ENCODE assay signal across 12 cellular contexts in genomic region chr2:29013046-29013780, GRCh38. TPM values are rescaled to one million over a fixed set of nuclear protein-coding genes. Genes with fewer than 3 reads are reported as not detected.
A peak's percentile ranks its signal among the peaks of the same experiment; 100 is the strongest.
DNase-seq lines count a peak whose midpoint lies in the region; ATAC-seq and TF ChIP-seq lines count a peak whose summit lies in the region.
"Had no signal": no experiment of that assay in that cellular context is flagged by ENCODE, and none has a peak within 500 bp of the region (broad histone marks: within the 10 kb centered on the region; RNA-seq: fewer than 3 reads in every experiment).

No MANE protein-coding gene starts in this region.

- H3K9me3 ChIP-seq in RWPE2 (ENCODE audit: severe bottlenecking) = no peaks in the 10 kb centered on the region
- H3K9me3 ChIP-seq: thoracic aorta had no signal

- peaks cover 79% of the 10 kb centered on the region for H3K4me1 Mint-ChIP-seq in activated T-cell treated with anti-CD3 and anti-CD28 coated beads, Interleukin-2, amount 50 U/mL, for 72 hours (ENCODE audit: low read depth)

- no peak for ATAC-seq in activated T-cell treated with anti-CD3 and anti-CD28 coated beads, Interleukin-2, amount 50 U/mL, for 72 hours (replicated peaks in 1 of 2)
- ATAC-seq in RWPE2 (ENCODE audit: low read depth) = peak; percentile 26; the same call in 1 of the 3 replicates
- no peak for ATAC-seq in GM21367 (IDR thresholded peaks at IDR 0.05; ENCODE audit: unreplicated experiment)
- ATAC-seq in GM21737 (IDR thresholded peaks at IDR 0.05; ENCODE audit: unreplicated experiment) = no peak

- H3K4me3 ChIP-seq in RWPE2 (ENCODE audit: severe bottlenecking) = no peak overlapping the region
- no peak overlapping the region for H3K4me3 ChIP-seq in choroid plexus epithelial cell (ENCODE audit: low read depth, low read length)
- H3K4me3 ChIP-seq: thoracic aorta had no signal

- no peak for DNase-seq in activated T-cell treated with anti-CD3 and anti-CD28 coated beads, Interleukin-2, amount 50 U/mL, for 72 hours
- DNase-seq in activated T-cell treated with anti-CD3 and anti-CD28 coated beads for 4 hours = no peak
- DNase-seq in RWPE2 (ENCODE audit: low spot score) = no peak
- peak; percentile 82 for DNase-seq in choroid plexus epithelial cell (ENCODE audit: low read depth)
- DNase-seq in pons (ENCODE audit: low spot score) = peak; percentile 20
- DNase-seq in NCI-H526 (lab: John Stamatoyannopoulos, UW) = no peak
- DNase-seq: dermis blood vessel endothelial cell; stimulated activated CD4-positive, alpha-beta T cell treated with anti-CD3 and anti-CD28 coated beads, Interleukin-2, amount 100 ng/mL, for 24 hours had no signal

- TF ChIP-seq CTCF in RWPE2 (IDR thresholded peaks at IDR 0.05; ENCODE audit: poor library complexity, severe bottlenecking) = peak; percentile 17
- peak; percentile 43 for TF ChIP-seq CTCF in choroid plexus epithelial cell (conservative IDR thresholded peaks at IDR 0.05; ENCODE audit: low read depth, low read length)

- no peaks in the 10 kb centered on the region for H3K4me1 ChIP-seq in RWPE2 (ENCODE audit: insufficient read depth, poor library complexity, severe bottlenecking)

- peak overlapping the region; percentile 93 for H3K27ac Mint-ChIP-seq in activated T-cell treated with anti-CD3 and anti-CD28 coated beads, Interleukin-2, amount 50 U/mL, for 72 hours

- H3K36me3 Mint-ChIP-seq in activated T-cell treated with anti-CD3 and anti-CD28 coated beads, Interleukin-2, amount 50 U/mL, for 72 hours (ENCODE audit: insufficient read depth in 2 of 2) = no peaks in the 10 kb centered on the region

- peak overlapping the region; percentile 95 to 96 for H3K4me3 Mint-ChIP-seq in activated T-cell treated with anti-CD3 and anti-CD28 coated beads, Interleukin-2, amount 50 U/mL, for 72 hours
- H3K4me3 Mint-ChIP-seq: neural crest cell had no signal

- no peaks in the 10 kb centered on the region for H3K27me3 ChIP-seq in RWPE2 (ENCODE audit: insufficient read depth, poor library complexity, severe bottlenecking)

- no peaks in the 10 kb centered on the region for H3K9me3 Mint-ChIP-seq in activated T-cell treated with anti-CD3 and anti-CD28 coated beads, Interleukin-2, amount 50 U/mL, for 72 hours
- H3K9me3 Mint-ChIP-seq: neural crest cell had no signal

- H3K36me3 ChIP-seq in RWPE2 (ENCODE audit: low read depth) = no peaks in the 10 kb centered on the region
- H3K36me3 ChIP-seq: thoracic aorta had no signal

- no peak overlapping the region for H3K27ac ChIP-seq in RWPE2 (ENCODE audit: poor library complexity, severe bottlenecking)
- H3K27ac ChIP-seq: thoracic aorta had no signal

- no peaks in the 10 kb centered on the region for H3K27me3 Mint-ChIP-seq in activated T-cell treated with anti-CD3 and anti-CD28 coated beads, Interleukin-2, amount 50 U/mL, for 72 hours (ENCODE audit: low read depth)

RNA-seq across cellular contexts. Expression of gene TOGARAM2, which starts 32.1 kb away (rescaled TPM):
- total RNA-seq in activated T-cell treated with anti-CD3 and anti-CD28 coated beads, Interleukin-2, amount 50 U/mL, for 72 hours = 1 to 10 TPM; 4.0 to 4.3 TPM
- total RNA-seq: dermis blood vessel endothelial cell had no signal

Comparison
In these comparisons a context has a peak if more than half of its experiments do, and no peak if none do; other contexts are left out.
1. DNase-seq: peak in choroid plexus epithelial cell (single experiment) and pons (single experiment); none in activated T-cell treated with anti-CD3 and anti-CD28 coated beads, Interleukin-2, amount 50 U/mL, for 72 hours (0 of 2), activated T-cell treated with anti-CD3 and anti-CD28 coated beads for 4 hours (single experiment), RWPE2 (single experiment) and NCI-H526 (0 of 2).